Comparison of ENCODE assay signal across 23 cellular contexts in the genomic region with DNA sequence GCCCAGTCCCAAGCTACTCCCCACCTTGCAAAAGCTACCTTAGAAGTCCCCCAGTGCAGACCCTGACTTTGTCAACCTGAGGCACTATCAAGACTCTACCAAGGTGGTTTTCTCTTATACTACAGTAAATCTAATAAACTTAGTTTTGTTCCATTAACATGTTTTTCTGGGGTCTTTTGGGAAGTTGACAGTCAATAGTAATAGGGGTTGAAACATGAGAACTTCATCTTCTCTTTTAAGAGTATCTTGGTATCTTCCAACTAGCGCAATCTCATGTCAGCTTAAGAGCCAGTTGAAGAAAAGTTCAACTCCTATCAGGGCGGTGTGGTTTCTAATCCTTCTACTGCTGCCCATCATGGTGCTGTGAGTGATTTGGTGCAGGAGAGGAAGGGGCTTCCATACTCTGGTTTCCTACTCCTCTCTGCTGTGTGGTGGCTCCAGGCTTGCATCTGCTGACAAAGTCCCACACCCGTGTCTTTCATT.
A peak's percentile ranks its signal among the peaks of the same experiment; 100 is the strongest.
DNase-seq lines count a peak whose midpoint lies in the region; ATAC-seq, FAIRE-seq and TF ChIP-seq lines count a peak whose summit lies in the region.
"Had no signal": no experiment of that assay in that cellular context is flagged by ENCODE, and none has a peak within 500 bp of the region (broad histone marks: within the 10 kb centered on the region; RNA-seq: fewer than 3 reads in every experiment).

No MANE protein-coding gene starts in this region.

- no peaks in the 10 kb centered on the region for H4K20me1 ChIP-seq in K562 (replicated peaks; ENCODE audit: control insufficient read depth, insufficient read depth, low read length)
- H4K20me1 ChIP-seq: BLaER1 had no signal

- peak overlapping the region; percentile 72 for H2AFZ ChIP-seq in K562 (ENCODE audit: low read depth, low read length)

- TF ChIP-seq EP300 in A549 (IDR thresholded peaks at IDR 0.05) = no peak
- TF ChIP-seq EP300 in K562 (IDR thresholded peaks at IDR 0.05; ENCODE audit: low read length) = no peak

- TF ChIP-seq CTCF in A549 (IDR thresholded peaks at IDR 0.05) (no peak), K562 (IDR thresholded peaks at IDR 0.05 in 2 of 3, conservative IDR thresholded peaks at IDR 0.05 in 1 of 3; ENCODE audit: insufficient read depth in 2 of 3, low read depth in 1 of 3, low read length in 3 of 3) (no peak)

- H3K36me3 ChIP-seq in K562 (ENCODE audit: control insufficient read depth, insufficient read depth, low read length) = no peaks in the 10 kb centered on the region
- H3K36me3 ChIP-seq: BE2C, BLaER1 had no signal

- DNase-seq in A549 (ENCODE audit: low read depth in 1 of 2, low spot score in 1 of 2) (no peak), K562 (ENCODE audit: extremely low read depth in 1 of 4, low spot score in 3 of 4) (no peak)
- no peak for DNase-seq in stimulated activated effector memory CD8-positive, alpha-beta T cell treated with anti-CD3 and anti-CD28 coated beads, Interleukin-12 subunit alpha, Interleukin-12 subunit beta, amount 100 ng/mL, for 72 hours (ENCODE audit: low spot score in 2 of 2)
- DNase-seq: ACHN; BE2C; C1 segment of cervical spinal cord; CD4-positive, alpha-beta memory T cell; CD4-positive, CD25-positive, alpha-beta regulatory T cell; CD8-positive, alpha-beta memory T cell; COR-L47; DMS 273 treated with DMSO at 0.1 percent for 48 hours; DMS153; DMS53; DMS79 treated with DMSO at 0.1 percent for 48 hours; GF-D8 had no signal

- H3K4me1 ChIP-seq in A549 (peaks cover 20% of the 10 kb centered on the region), K562 (replicated peaks in 1 of 2; ENCODE audit: control insufficient read depth in 2 of 2, insufficient read depth in 2 of 2, low read length in 2 of 2) (peaks cover 5 to 25% of the 10 kb centered on the region in 2 experiments; a peak in 4 of 5 replicates)
- H3K4me1 ChIP-seq: BE2C, BLaER1 had no signal

- H3K4me3 ChIP-seq in A549 (no peak overlapping the region), K562 (no peak overlapping the region)
- H3K4me3 ChIP-seq: BLaER1 had no signal

- CTCF ChIA-PET in A549 (lab: Yijun Ruan, JAX) = interaction anchor here (1.3 to 2.9 kb wide), 4 partner anchors 12 to 166 kb away, joined by 4 to 9 read pairs (median 6); no protein-coding TSS in a partner anchor
- CTCF ChIA-PET in K562 (lab: Yijun Ruan, JAX; ENCODE audit: low intra/inter-chr PET ratio) = no interaction called here

- intact Hi-C loops in K562 (cut with micrococcal nuclease) = no loop called here

- H3K9me3 Mint-ChIP-seq in stimulated activated effector memory CD8-positive, alpha-beta T cell treated with anti-CD3 and anti-CD28 coated beads, Interleukin-12 subunit alpha, Interleukin-12 subunit beta, amount 100 ng/mL, for 72 hours = peaks cover 9% of the 10 kb centered on the region

- ATAC-seq in A549 (no peak), K562 (peak; percentile 61), HG02970 (IDR thresholded peaks at IDR 0.05; ENCODE audit: low FRiP score, unreplicated experiment) (no peak), HG03460 (IDR thresholded peaks at IDR 0.05; ENCODE audit: unreplicated experiment) (no peak)
- ATAC-seq in stimulated activated effector memory CD8-positive, alpha-beta T cell treated with anti-CD3 and anti-CD28 coated beads, Interleukin-12 subunit alpha, Interleukin-12 subunit beta, amount 100 ng/mL, for 72 hours = peak; percentile 8

- no peak overlapping the region for H3K27ac Mint-ChIP-seq in stimulated activated effector memory CD8-positive, alpha-beta T cell treated with anti-CD3 and anti-CD28 coated beads, Interleukin-12 subunit alpha, Interleukin-12 subunit beta, amount 100 ng/mL, for 72 hours
- H3K27ac Mint-ChIP-seq: CD14-positive monocyte; CD4-positive, alpha-beta memory T cell; CD4-positive, CD25-positive, alpha-beta regulatory T cell; CD8-positive, alpha-beta memory T cell had no signal

- no peaks in the 10 kb centered on the region for H3K4me1 Mint-ChIP-seq in stimulated activated effector memory CD8-positive, alpha-beta T cell treated with anti-CD3 and anti-CD28 coated beads, Interleukin-12 subunit alpha, Interleukin-12 subunit beta, amount 100 ng/mL, for 72 hours
- H3K4me1 Mint-ChIP-seq: CD14-positive monocyte; CD4-positive, alpha-beta memory T cell; CD4-positive, CD25-positive, alpha-beta regulatory T cell; CD8-positive, alpha-beta memory T cell had no signal

- POLR2A ChIA-PET in A549 (lab: Yijun Ruan, JAX) (no interaction called here), K562 (lab: Yijun Ruan, JAX) (no interaction called here)

- TF ChIP-seq POLR2A in A549 (IDR thresholded peaks at IDR 0.05; ENCODE audit: low read length) (no peak), K562 (conservative IDR thresholded peaks at IDR 0.05) (no peak)

- in situ Hi-C loops in K562 (cut with MboI) = no loop called here

- H3K4me2 ChIP-seq in A549 (no peak overlapping the region), K562 (ENCODE audit: insufficient read depth, low read length) (no peak overlapping the region)
- H3K4me2 ChIP-seq: BLaER1 had no signal

- H3K9me3 ChIP-seq in A549 (peaks cover 3% of the 10 kb centered on the region; the same call in 2 of the 3 replicates), K562 (replicated peaks; ENCODE audit: control insufficient read depth, insufficient read depth, low read depth, low read length) (no peaks in the 10 kb centered on the region; the same call in 1 of the 2 replicates)
- H3K9me3 ChIP-seq: BE2C, BLaER1 had no signal

- H3K4me3 Mint-ChIP-seq in stimulated activated effector memory CD8-positive, alpha-beta T cell treated with anti-CD3 and anti-CD28 coated beads, Interleukin-12 subunit alpha, Interleukin-12 subunit beta, amount 100 ng/mL, for 72 hours = no peak overlapping the region
- H3K4me3 Mint-ChIP-seq: CD14-positive monocyte; CD4-positive, alpha-beta memory T cell; CD4-positive, CD25-positive, alpha-beta regulatory T cell; CD8-positive, alpha-beta memory T cell had no signal

- H3K9me1 ChIP-seq in K562 (ENCODE audit: control insufficient read depth, insufficient read depth, low read length) = no peaks in the 10 kb centered on the region

- no peaks in the 10 kb centered on the region for H3K36me3 Mint-ChIP-seq in stimulated activated effector memory CD8-positive, alpha-beta T cell treated with anti-CD3 and anti-CD28 coated beads, Interleukin-12 subunit alpha, Interleukin-12 subunit beta, amount 100 ng/mL, for 72 hours
- H3K36me3 Mint-ChIP-seq: CD14-positive monocyte; CD4-positive, alpha-beta memory T cell; CD4-positive, CD25-positive, alpha-beta regulatory T cell; CD8-positive, alpha-beta memory T cell had no signal

- H3K27ac ChIP-seq in A549 = peak overlapping the region; percentile 8 to 62; a peak in 4 of 6 replicates
- H3K27ac ChIP-seq in K562 (ENCODE audit: extremely low read depth, low read depth, low read length) = no peak overlapping the region
- H3K27ac ChIP-seq: 22Rv1, BLaER1 had no signal

- no peaks in the 10 kb centered on the region for H3K27me3 ChIP-seq in K562 (ENCODE audit: control insufficient read depth in 2 of 2, insufficient read depth in 2 of 2, low read length in 2 of 2)
- H3K27me3 ChIP-seq: BE2C, BLaER1 had no signal

- 93% methylated on average over 3 of the region's 3 CpGs for WGBS in A549 (ENCODE audit: missing lambda C conversion rate)
- WGBS in K562 (ENCODE audit: insufficient coverage, low coverage, missing lambda C conversion rate) = 20% methylated on average over 3 of the region's 3 CpGs

- no peaks in the 10 kb centered on the region for H3K79me2 ChIP-seq in K562 (ENCODE audit: control insufficient read depth, insufficient read depth, low read length)

- TF ChIP-seq RAD21 in A549 (conservative IDR thresholded peaks at IDR 0.05 in 1 of 2, IDR thresholded peaks at IDR 0.05 in 1 of 2) (no peak), K562 (CRISPR knock-in tag; conservative IDR thresholded peaks at IDR 0.05 in 1 of 2, IDR thresholded peaks at IDR 0.05 in 1 of 2) (no peak)

- FAIRE-seq in A549 (lab: Jason Lieb, UNC) = peak; percentile 23
- FAIRE-seq in K562 (lab: Jason Lieb, UNC) = no peak
- FAIRE-seq: G401.6, GM12891, GM19239 had no signal

- H3K9ac ChIP-seq in K562 (ENCODE audit: insufficient read depth in 1 of 2, low read depth in 2 of 2, low read length in 2 of 2) = no peak overlapping the region
- H3K9ac ChIP-seq: BLaER1 had no signal

- BruUV-seq in K562 (replicated peaks; lab: Mats Ljungman, UMichigan) = no TSS peak

TF ChIP-seq in A549, 52 proteins besides CTCF, POLR2A, EP300 and RAD21 (continues in another document):
- TF ChIP-seq HEYL (CRISPR knock-in tag; IDR thresholded peaks at IDR 0.05) (no peak), CHD2 (IDR thresholded peaks at IDR 0.05; ENCODE audit: low read length, partially characterized antibody) (no peak), CEBPB (IDR thresholded peaks at IDR 0.05) (no peak), HOXA7 (CRISPR knock-in tag; IDR thresholded peaks at IDR 0.05) (no peak), ZFP36 (IDR thresholded peaks at IDR 0.05; ENCODE audit: borderline replicate concordance, partially characterized antibody) (no peak), NPAS2 (CRISPR knock-in tag; IDR thresholded peaks at IDR 0.05; ENCODE audit: borderline replicate concordance) (no peak)
- TF ChIP-seq, protein P1, sequence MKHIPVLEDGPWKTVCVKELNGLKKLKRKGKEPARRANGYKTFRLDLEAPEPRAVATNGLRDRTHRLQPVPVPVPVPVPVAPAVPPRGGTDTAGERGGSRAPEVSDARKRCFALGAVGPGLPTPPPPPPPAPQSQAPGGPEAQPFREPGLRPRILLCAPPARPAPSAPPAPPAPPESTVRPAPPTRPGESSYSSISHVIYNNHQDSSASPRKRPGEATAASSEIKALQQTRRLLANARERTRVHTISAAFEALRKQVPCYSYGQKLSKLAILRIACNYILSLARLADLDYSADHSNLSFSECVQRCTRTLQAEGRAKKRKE (CRISPR knock-in tag; IDR thresholded peaks at IDR 0.05; ENCODE audit: low read depth) = no peak

TF ChIP-seq in K562, 482 proteins besides CTCF, POLR2A, EP300 and RAD21 (continues in another document):
- TF ChIP-seq, protein P2, sequence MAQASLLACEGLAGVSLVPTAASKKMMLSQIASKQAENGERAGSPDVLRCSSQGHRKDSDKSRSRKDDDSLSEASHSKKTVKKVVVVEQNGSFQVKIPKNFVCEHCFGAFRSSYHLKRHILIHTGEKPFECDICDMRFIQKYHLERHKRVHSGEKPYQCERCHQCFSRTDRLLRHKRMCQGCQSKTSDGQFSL (CRISPR knock-in tag; IDR thresholded peaks at IDR 0.05) = no peak
- TF ChIP-seq, protein P2 (tag; IDR thresholded peaks at IDR 0.05) = no peak
- TF ChIP-seq BRD4 (IDR thresholded peaks at IDR 0.05) (0 out of 2 replicates have a peak, but pooled peaks have one; percentile 4), ZNF282 (CRISPR knock-in tag; IDR thresholded peaks at IDR 0.05) (no peak)

Comparison
In these comparisons a context has a peak if more than half of its experiments do, and no peak if none do; other contexts are left out.
1. ATAC-seq: peak in K562 (single experiment) and stimulated activated effector memory CD8-positive, alpha-beta T cell treated with anti-CD3 and anti-CD28 coated beads, Interleukin-12 subunit alpha, Interleukin-12 subunit beta, amount 100 ng/mL, for 72 hours (single experiment); none in A549 (0 of 2), HG02970 (single experiment) and HG03460 (single experiment).